Comparison of ENCODE assay signal across 8 cellular contexts in the genomic region with DNA sequence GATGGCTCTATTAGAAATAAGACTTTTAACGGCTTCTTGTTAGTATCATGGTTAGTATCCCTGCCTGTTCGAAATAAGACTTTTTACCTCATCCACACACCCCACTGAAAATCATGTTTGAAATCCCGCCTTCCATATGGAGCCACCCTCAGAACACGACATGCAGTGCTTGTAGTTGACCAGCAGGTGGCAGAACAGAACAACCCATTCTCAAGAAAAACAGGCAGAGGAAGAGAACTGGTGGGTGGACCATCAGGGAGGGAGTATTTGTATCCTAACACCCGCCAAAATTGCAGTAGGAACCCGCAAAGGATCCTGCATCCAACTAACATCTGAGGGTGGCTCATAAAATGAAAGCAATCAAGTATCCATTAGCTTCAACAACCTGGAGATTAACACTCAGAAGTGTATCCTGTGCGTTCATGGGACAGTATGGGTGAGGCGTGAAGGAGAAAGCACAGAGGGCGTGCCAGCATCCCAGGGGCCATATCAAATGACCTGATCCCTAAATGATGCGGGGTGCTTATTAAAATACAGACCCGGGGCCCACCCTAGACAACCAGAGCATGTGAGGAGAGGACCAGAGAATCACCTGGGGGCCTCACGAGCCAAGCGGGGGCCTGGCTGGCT.
DNase-seq lines count a peak whose midpoint lies in the region; ATAC-seq and TF ChIP-seq lines count a peak whose summit lies in the region.

No MANE protein-coding gene starts in this region.

- no peaks in the 10 kb centered on the region for H3K27me3 ChIP-seq in HCT116 (ENCODE audit: insufficient read depth, low read length)

- H3K9me3 ChIP-seq in HCT116 (ENCODE audit: control insufficient read depth in 1 of 2, insufficient read depth in 1 of 2, low read depth in 1 of 2, low read length in 2 of 2), result no peaks in the 10 kb centered on the region

- H3K4me1 ChIP-seq in HCT116 (ENCODE audit: control insufficient read depth in 1 of 2, insufficient read depth in 2 of 2, low read length in 2 of 2), result peaks cover 6 to 25% of the 10 kb centered on the region in 2 experiments; a peak in 3 of 4 replicates

- H3K27ac ChIP-seq in HCT116 (ENCODE audit: low read depth, low read length), result no peak overlapping the region

- RAD21 ChIA-PET in HCT116 (lab: Charles Lee; ENCODE audit: low non-redundant PET in 1 of 2, low total read pairs in 2 of 2, uncharacterized antibody in 2 of 2, unreplicated experiment in 2 of 2), result no interaction called here

- H3K27me3 Mint-ChIP-seq in chondrocyte (ENCODE audit: low read depth), result no peaks in the 10 kb centered on the region

- peaks cover 31% of the 10 kb centered on the region for H3K4me1 Mint-ChIP-seq in chondrocyte (ENCODE audit: low read depth)

- no peaks in the 10 kb centered on the region for H3K9me2 ChIP-seq in HCT116 (ENCODE audit: insufficient read depth)

- H3K36me3 ChIP-seq in HCT116 (ENCODE audit: control insufficient read depth in 1 of 2, insufficient read depth in 2 of 2, low read length in 2 of 2), result no peaks in the 10 kb centered on the region

- CTCF ChIA-PET in HCT116 (lab: Charles Lee), result interaction anchor here (0.8 to 1.5 kb wide), 3 partner anchors 177 to 240 kb away, joined by 3 to 13 read pairs (median 3); partner anchors contain the start of gene CCDC28A

- peak; percentile 76 to 94 (median 88); a peak in 5 of 6 replicates for TF ChIP-seq CTCF in HCT116 (IDR thresholded peaks at IDR 0.05 in 2 of 3, conservative IDR thresholded peaks at IDR 0.05 in 1 of 3; ENCODE audit: borderline replicate concordance in 1 of 3, insufficient read depth in 1 of 3, low read depth in 2 of 3, low read length in 2 of 3)
- TF ChIP-seq CTCF in chondrocyte (IDR thresholded peaks at IDR 0.05), result peak; percentile 97

- no peaks in the 10 kb centered on the region for H3K9me3 Mint-ChIP-seq in chondrocyte (ENCODE audit: low read depth)

- in situ Hi-C loops in Caki2 (cut with HindIII; ENCODE audit: low pct_unique_long_range_greater_than_20kb, low sequenced_read_pairs), result no loop called here

- BruUV-seq in HCT116 (replicated peaks; lab: Mats Ljungman, UMichigan), result no TSS peak

- ATAC-seq in HCT116, result peak; percentile 64
- no peak for ATAC-seq in HG03039 (IDR thresholded peaks at IDR 0.05; ENCODE audit: unreplicated experiment)

- intact Hi-C loops in HCT116 (cut with micrococcal nuclease), result loop anchor here (1.0 to 2.0 kb wide), 2 partner anchors 160 to 177 kb away; no protein-coding TSS in a partner anchor

- H3K36me3 Mint-ChIP-seq in chondrocyte (ENCODE audit: low read depth), result no peaks in the 10 kb centered on the region

- DNase-seq in Caki2 (ENCODE audit: low read depth), result peak; percentile 59
- DNase-seq in HCT116 (ENCODE audit: low read depth, low spot score), result peak; percentile 67
- peak; percentile 54 for DNase-seq in NCI-H2227 treated with DMSO at 0.1 percent for 48 hours (lab: John Stamatoyannopoulos, UW)
- DNase-seq in activated CD4-positive, CD25-positive, alpha-beta regulatory T cell treated with anti-CD3 and anti-CD28 coated beads, Interleukin-2, amount 50 U/mL, for 16 hours (ENCODE audit: low read depth, low spot score), result peak; percentile 26
- no peak for DNase-seq in chondrocyte (ENCODE audit: low spot score)
- DNase-seq in left kidney (ENCODE audit: low read depth, low spot score), result peak; percentile 88
- DNase-seq in stimulated activated CD4-positive, alpha-beta T cell treated with anti-CD3 and anti-CD28 coated beads, Interleukin-4, amount 100 ng/mL, for 48 hours (ENCODE audit: low read depth in 2 of 2), result peak; percentile 22 to 28

- H3K4me3 ChIP-seq in HCT116 (replicated peaks in 1 of 2; ENCODE audit: low read depth in 1 of 2, low read length in 2 of 2), result no peak overlapping the region

- peak; percentile 91 for TF ChIP-seq RAD21 in HCT116 (IDR thresholded peaks at IDR 0.05; ENCODE audit: low read depth)

- H4K20me1 ChIP-seq in HCT116 (ENCODE audit: insufficient read depth), result no peaks in the 10 kb centered on the region

- H3K79me2 ChIP-seq in HCT116 (ENCODE audit: insufficient read depth, low read length), result no peaks in the 10 kb centered on the region

- H3K27ac Mint-ChIP-seq in chondrocyte (ENCODE audit: unreplicated experiment), result no peak overlapping the region

- no peak for TF ChIP-seq POLR2A in HCT116 (IDR thresholded peaks at IDR 0.05; ENCODE audit: borderline replicate concordance, extremely low read depth, insufficient read depth, insufficient read length)

- H3K4me3 Mint-ChIP-seq in chondrocyte (ENCODE audit: unreplicated experiment), result no peak overlapping the region

- no peak overlapping the region for H3K9ac ChIP-seq in HCT116 (ENCODE audit: low read length)

- POLR2A ChIA-PET in HCT116 (lab: Charles Lee), result no interaction called here

- no peak overlapping the region for H2AFZ ChIP-seq in HCT116 (ENCODE audit: low read depth, low read length, poor library complexity, severe bottlenecking)

- H3K4me2 ChIP-seq in HCT116 (ENCODE audit: low read length), result peak overlapping the region; percentile 13

TF ChIP-seq in HCT116, 20 proteins besides CTCF, POLR2A, EP300 and RAD21:
- TF ChIP-seq SIN3A (IDR thresholded peaks at IDR 0.05; ENCODE audit: low read depth) (no peak), REST (IDR thresholded peaks at IDR 0.05; ENCODE audit: low read depth) (no peak), EGR1 (IDR thresholded peaks at IDR 0.05; ENCODE audit: low read depth) (no peak; the same call in 1 of the 2 replicates), EZH2phosphoT487 (IDR thresholded peaks at IDR 0.05; ENCODE audit: borderline replicate concordance) (no peak), CEBPB (IDR thresholded peaks at IDR 0.05; ENCODE audit: low read depth) (no peak), FOSL1 (IDR thresholded peaks at IDR 0.05; ENCODE audit: low read depth) (no peak), EZH2 (IDR thresholded peaks at IDR 0.05) (no peak), CBX3 (IDR thresholded peaks at IDR 0.05; ENCODE audit: low read depth) (no peak), ZNF274 (IDR thresholded peaks at IDR 0.05; ENCODE audit: low read depth, low read length) (no peak), ZFX (IDR thresholded peaks at IDR 0.05) (no peak), ELF1 (IDR thresholded peaks at IDR 0.05; ENCODE audit: borderline replicate concordance, low read depth) (no peak), ZBTB33 (IDR thresholded peaks at IDR 0.05; ENCODE audit: extremely low read depth, insufficient replicate concordance, low read length) (no peak), MAX (IDR thresholded peaks at IDR 0.05) (no peak), POLR2AphosphoS5 (IDR thresholded peaks at IDR 0.05; ENCODE audit: low read depth, low read length) (no peak)
